Comparison of ENCODE assay signal across 9 cellular contexts in genomic region chr13:33723365-33723764, GRCh38.
DNase-seq lines count a peak whose midpoint lies in the region; ATAC-seq lines count a peak whose summit lies in the region.
"Had no signal": no experiment of that assay in that cellular context is flagged by ENCODE, and none has a peak within 500 bp of the region (broad histone marks: within the 10 kb centered on the region; RNA-seq: fewer than 3 reads in every experiment).

No MANE protein-coding gene starts in this region.

- no peaks in the 10 kb centered on the region for H3K36me3 Mint-ChIP-seq in activated CD4-positive, alpha-beta T cell treated with anti-CD3 and anti-CD28 coated beads for 36 hours (ENCODE audit: low read depth)
- H3K36me3 Mint-ChIP-seq in stimulated activated effector memory CD8-positive, alpha-beta T cell treated with anti-CD3 and anti-CD28 coated beads, Interleukin-12 subunit alpha, Interleukin-12 subunit beta, amount 100 ng/mL, for 72 hours, result no peaks in the 10 kb centered on the region

- no peak for DNase-seq in activated CD4-positive, alpha-beta T cell treated with anti-CD3 and anti-CD28 coated beads for 36 hours
- no peak for DNase-seq in activated CD4-positive, alpha-beta T cell treated with anti-CD3 and anti-CD28 coated beads for 4 hours
- DNase-seq in SJSA1 (ENCODE audit: low read depth in 1 of 2, low spot score in 2 of 2) (no peak), fibroblast of peridontal ligament (ENCODE audit: extremely low read depth) (peak; percentile 12), amygdala (lab: John Stamatoyannopoulos, UW) (no peak), activated gamma-delta T cell treated with Interleukin-2 at 50 U/mL for 16 hours (no peak), RKO (ENCODE audit: low spot score) (no peak)
- no peak for DNase-seq in stimulated activated effector memory CD8-positive, alpha-beta T cell treated with anti-CD3 and anti-CD28 coated beads, Interleukin-12 subunit alpha, Interleukin-12 subunit beta, amount 100 ng/mL, for 72 hours (ENCODE audit: low spot score in 2 of 2)

- ATAC-seq in activated CD4-positive, alpha-beta T cell treated with anti-CD3 and anti-CD28 coated beads for 36 hours, result peak; percentile 12
- no peak for ATAC-seq in stimulated activated effector memory CD8-positive, alpha-beta T cell treated with anti-CD3 and anti-CD28 coated beads, Interleukin-12 subunit alpha, Interleukin-12 subunit beta, amount 100 ng/mL, for 72 hours

- H3K36me3 ChIP-seq in SJSA1, result no peaks in the 10 kb centered on the region
- H3K36me3 ChIP-seq: MG63 had no signal

- no peak overlapping the region for H3K4me3 Mint-ChIP-seq in activated CD4-positive, alpha-beta T cell treated with anti-CD3 and anti-CD28 coated beads for 36 hours
- H3K4me3 Mint-ChIP-seq in stimulated activated effector memory CD8-positive, alpha-beta T cell treated with anti-CD3 and anti-CD28 coated beads, Interleukin-12 subunit alpha, Interleukin-12 subunit beta, amount 100 ng/mL, for 72 hours, result peak overlapping the region; percentile 35

- H3K9me3 ChIP-seq in SJSA1 (replicated peaks), result 0 out of 2 replicates have a peak, but pooled peaks cover 3% of the 10 kb centered on the region
- H3K9me3 ChIP-seq: MG63 had no signal

- H3K27me3 Mint-ChIP-seq in activated CD4-positive, alpha-beta T cell treated with anti-CD3 and anti-CD28 coated beads for 36 hours, result no peaks in the 10 kb centered on the region

- no peaks in the 10 kb centered on the region for H3K27me3 ChIP-seq in SJSA1 (replicated peaks)
- H3K27me3 ChIP-seq: MG63 had no signal

- no peaks in the 10 kb centered on the region for H3K9me3 Mint-ChIP-seq in activated CD4-positive, alpha-beta T cell treated with anti-CD3 and anti-CD28 coated beads for 36 hours (ENCODE audit: low read depth)
- H3K9me3 Mint-ChIP-seq in stimulated activated effector memory CD8-positive, alpha-beta T cell treated with anti-CD3 and anti-CD28 coated beads, Interleukin-12 subunit alpha, Interleukin-12 subunit beta, amount 100 ng/mL, for 72 hours, result no peaks in the 10 kb centered on the region

- H3K27ac Mint-ChIP-seq in activated CD4-positive, alpha-beta T cell treated with anti-CD3 and anti-CD28 coated beads for 36 hours, result peak overlapping the region; percentile 87
- peak overlapping the region; percentile 62 for H3K27ac Mint-ChIP-seq in stimulated activated effector memory CD8-positive, alpha-beta T cell treated with anti-CD3 and anti-CD28 coated beads, Interleukin-12 subunit alpha, Interleukin-12 subunit beta, amount 100 ng/mL, for 72 hours

- POLR2A ChIA-PET in activated CD4-positive, alpha-beta T cell treated with anti-CD3 and anti-CD28 coated beads for 36 hours (lab: Charles Lee), result no interaction called here

- intact Hi-C loops in activated CD4-positive, alpha-beta T cell treated with anti-CD3 and anti-CD28 coated beads for 36 hours (cut with DNase I, micrococcal nuclease), result loop anchor here (1.0 to 10.0 kb wide), 11 partner anchors 44 to 1441 kb away; partner anchors contain the start of gene PDS5B (in 1 of the 2)

- no peak overlapping the region for H3K4me3 ChIP-seq in SJSA1
- H3K4me3 ChIP-seq: MG63 had no signal

- CTCF ChIA-PET in activated CD4-positive, alpha-beta T cell treated with anti-CD3 and anti-CD28 coated beads for 36 hours (lab: Charles Lee), result interaction anchor here (0.5 to 3.0 kb wide), 17 partner anchors 10 to 1137 kb away, joined by 3 to 30 read pairs (median 4); partner anchors contain the start of gene PDS5B

- H3K4me1 Mint-ChIP-seq in activated CD4-positive, alpha-beta T cell treated with anti-CD3 and anti-CD28 coated beads for 36 hours, result peaks cover 25% of the 10 kb centered on the region
- peaks cover 22% of the 10 kb centered on the region for H3K4me1 Mint-ChIP-seq in stimulated activated effector memory CD8-positive, alpha-beta T cell treated with anti-CD3 and anti-CD28 coated beads, Interleukin-12 subunit alpha, Interleukin-12 subunit beta, amount 100 ng/mL, for 72 hours

- H3K4me1 ChIP-seq in SJSA1 (replicated peaks), result peaks cover 19% of the 10 kb centered on the region

- 0 out of 2 replicates have a peak overlapping the region, but pooled peaks have one; percentile 31 for H3K27ac ChIP-seq in SJSA1
